10 cellular contexts compared by ENCODE assay signal in the genomic region with DNA sequence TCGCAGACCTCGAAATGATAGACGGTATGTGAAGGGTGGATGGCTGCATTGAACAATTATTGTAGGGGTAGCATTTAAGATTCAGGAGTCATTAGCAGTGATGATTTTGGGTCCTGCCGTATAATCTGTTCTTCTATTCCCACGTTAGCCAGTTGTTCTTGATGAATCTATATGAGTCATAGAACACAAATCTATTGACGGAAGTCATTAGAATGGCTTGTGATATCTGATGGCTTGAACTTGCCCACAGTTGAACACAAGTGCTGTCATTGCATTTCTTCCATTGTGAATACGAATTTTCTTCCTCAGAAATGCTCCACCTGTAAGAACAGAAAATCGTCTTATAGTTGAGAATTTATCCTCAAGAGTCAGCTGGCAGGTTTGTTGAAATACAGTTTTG. TPM values are rescaled to one million over a fixed set of nuclear protein-coding genes. Genes with fewer than 3 reads are reported as not detected.
A peak's percentile ranks its signal among the peaks of the same experiment; 100 is the strongest.
DNase-seq lines count a peak whose midpoint lies in the region; ATAC-seq, FAIRE-seq and TF ChIP-seq lines count a peak whose summit lies in the region.
"Had no signal": no experiment of that assay in that cellular context is flagged by ENCODE, and none has a peak within 500 bp of the region (broad histone marks: within the 10 kb centered on the region; RNA-seq: fewer than 3 reads in every experiment).

No MANE protein-coding gene starts in this region.

- intact Hi-C loops in heart left ventricle (cut with DNase I) (no loop called here), cardiac septum (cut with DNase I) (loop anchor here (5.0 to 10.0 kb wide), 2 partner anchors 42 to 64 kb away; no protein-coding TSS in a partner anchor), GM12878 (cut with micrococcal nuclease; ENCODE audit: unreplicated experiment) (no loop called here), lower lobe of right lung (cut with DNase I) (no loop called here)

- peaks cover 38% of the 10 kb centered on the region for H3K79me2 ChIP-seq in GM12878 (ENCODE audit: control insufficient read depth, insufficient read depth, low read length)

- CTCF ChIA-PET in GM12878 (lab: Yijun Ruan, JAX): no interaction called here

- H3K27ac Mint-ChIP-seq in type B pancreatic cell: peak overlapping the region; percentile 100

- SMC1A ChIA-PET in GM12878 (lab: Charles Lee; ENCODE audit: uncharacterized antibody, unreplicated experiment): interaction anchor here (1.7 kb wide), 1 partner anchor 32 kb away, joined by 3 read pairs; no protein-coding TSS in a partner anchor

- peaks cover 2 to 60% (median 60%) of the 10 kb centered on the region in 9 donors for H3K36me3 ChIP-seq in heart left ventricle
- H3K36me3 ChIP-seq in GM12878 (ENCODE audit: control insufficient read depth in 2 of 2, insufficient read depth in 2 of 2, low read length in 1 of 2): peaks cover 25 to 27% of the 10 kb centered on the region in 2 experiments
- H3K36me3 ChIP-seq in lower lobe of right lung: peaks cover 60% of the 10 kb centered on the region

- TF ChIP-seq CTCF in heart left ventricle (IDR thresholded peaks at IDR 0.05) (no peak), GM12878 (IDR thresholded peaks at IDR 0.05 in 2 of 3, conservative IDR thresholded peaks at IDR 0.05 in 1 of 3; ENCODE audit: control insufficient read depth in 2 of 3, extremely low read depth in 1 of 3, insufficient read depth in 1 of 3, low read depth in 3 of 3, low read length in 3 of 3) (no peak), lower lobe of right lung (IDR thresholded peaks at IDR 0.05) (no peak), type B pancreatic cell (conservative IDR thresholded peaks at IDR 0.05) (no peak)

- no peak for ATAC-seq in heart left ventricle
- no peak for ATAC-seq in GM12878
- no peak for ATAC-seq in lower lobe of right lung
- ATAC-seq in HG02938 (IDR thresholded peaks at IDR 0.05; ENCODE audit: unreplicated experiment): no peak

- peaks cover 3% of the 10 kb centered on the region for H3K27me3 Mint-ChIP-seq in type B pancreatic cell

- H3K4me1 ChIP-seq in heart left ventricle: peaks cover 0 to 54% (median 39%) of the 10 kb centered on the region in 12 donors
- H3K4me1 ChIP-seq in GM12878 (ENCODE audit: control insufficient read depth, insufficient read depth, low read length): peaks cover 5% of the 10 kb centered on the region; the same call in 1 of the 2 replicates
- peaks cover 61% of the 10 kb centered on the region for H3K4me1 ChIP-seq in lower lobe of right lung

- peaks cover 57% of the 10 kb centered on the region for H3K36me3 Mint-ChIP-seq in type B pancreatic cell

- TSS peak; percentile 48 for BruUV-seq in GM12878 (replicated peaks; lab: Mats Ljungman, UMichigan)

- H3K27me3 ChIP-seq in heart left ventricle (no peaks in the 10 kb centered on the region), GM12878 (replicated peaks in 1 of 2; ENCODE audit: control insufficient read depth in 2 of 2, insufficient read depth in 2 of 2, low read length in 1 of 2) (no peaks in the 10 kb centered on the region; a peak in 1 of 4 replicates), lower lobe of right lung (ENCODE audit: low read depth) (no peaks in the 10 kb centered on the region)

- RAD21 ChIA-PET in GM12878 (lab: Charles Lee; ENCODE audit: unreplicated experiment): no interaction called here

- no peak overlapping the region; the same call in 1 of the 2 replicates for H3K9ac ChIP-seq in GM12878 (ENCODE audit: control insufficient read depth, insufficient read depth, low read length)

- DNase-seq in heart left ventricle: no peak
- no peak for DNase-seq in cardiac septum (ENCODE audit: low spot score)
- no peak for DNase-seq in GM12878 (ENCODE audit: low read depth, low spot score)
- no peak for DNase-seq in lower lobe of right lung
- DNase-seq in type B pancreatic cell (ENCODE audit: extremely low spot score, unreplicated experiment): no peak
- DNase-seq in NAMALWA (ENCODE audit: low spot score): no peak
- DNase-seq in NCI-H524 (lab: John Stamatoyannopoulos, UW): no peak

- peak overlapping the region; percentile 93 for H3K4me2 ChIP-seq in GM12878 (ENCODE audit: control insufficient read depth, insufficient read depth)

- H3K27ac ChIP-seq in heart left ventricle (peak overlapping the region in 3 of 12 donors; percentile 99 to 100 (median 100)), GM12878 (ENCODE audit: control insufficient read depth, insufficient read depth) (no peak overlapping the region), lower lobe of right lung (no peak overlapping the region)

- H3K9me3 ChIP-seq in heart left ventricle (no peaks in the 10 kb centered on the region), GM12878 (replicated peaks; ENCODE audit: control insufficient read depth, insufficient read depth, low read length) (peaks cover 4% of the 10 kb centered on the region; the same call in 2 of the 3 replicates), lower lobe of right lung (no peaks in the 10 kb centered on the region)

- no peak for FAIRE-seq in GM12878 (lab: Jason Lieb, UNC)

- H3K4me3 Mint-ChIP-seq in type B pancreatic cell: peak overlapping the region; percentile 98

- TF ChIP-seq POLR2A in heart left ventricle (IDR thresholded peaks at IDR 0.05) (no peak), GM12878 (IDR thresholded peaks at IDR 0.05; ENCODE audit: low read depth, low read length) (no peak)

- TF ChIP-seq RAD21 in GM12878 (IDR thresholded peaks at IDR 0.05; ENCODE audit: insufficient read depth, low read depth, low read length): no peak

- POLR2A ChIA-PET in GM12878 (lab: Charles Lee): no interaction called here

- no peak overlapping the region for H2AFZ ChIP-seq in GM12878 (ENCODE audit: control insufficient read depth, low read depth, low read length)

- in situ Hi-C loops in GM12878 (cut with MboI): no loop called here

- H4K20me1 ChIP-seq in GM12878 (ENCODE audit: control insufficient read depth, insufficient read depth): no peaks in the 10 kb centered on the region; the same call in 1 of the 2 replicates

- peaks cover 24% of the 10 kb centered on the region for H3K4me1 Mint-ChIP-seq in type B pancreatic cell (ENCODE audit: unreplicated experiment)

- 71 to 76% (median 74%) methylated on average over 8 of the region's 8 CpGs for WGBS in heart left ventricle, 4 donors
- 88% methylated on average over 8 of the region's 8 CpGs for WGBS in GM12878 (ENCODE audit: insufficient coverage, insufficient replicate concordance, low lambda C conversion rate, missing lambda C conversion rate)

- no peaks in the 10 kb centered on the region for H3K9me3 Mint-ChIP-seq in type B pancreatic cell

- TF ChIP-seq EP300 in GM12878 (IDR thresholded peaks at IDR 0.05; ENCODE audit: borderline replicate concordance in 1 of 2, control insufficient read depth in 1 of 2, low read depth in 2 of 2, low read length in 2 of 2): no peak

- H3K4me3 ChIP-seq in heart left ventricle (peak overlapping the region in 10 of 12 donors; percentile 85 to 99 (median 96)), GM12878 (peak overlapping the region; percentile 88), lower lobe of right lung (peak overlapping the region; percentile 91)

TF ChIP-seq in GM12878, 131 proteins besides CTCF, POLR2A, EP300 and RAD21:
- no peak for TF ChIP-seq NBN (IDR thresholded peaks at IDR 0.05)
- no peak for TF ChIP-seq SP1 (IDR thresholded peaks at IDR 0.05; ENCODE audit: low read depth, low read length)
- no peak for TF ChIP-seq POLR2AphosphoS2 (IDR thresholded peaks at IDR 0.05; ENCODE audit: low read depth, low read length)
TF ChIP-seq in GM12878: peak in this region for 0.

RNA-seq across cellular contexts. Expression of a gene that starts 1.9 kb away (rescaled TPM):
- total RNA-seq in heart left ventricle: 100 to 1,000 TPM in 7 of 9 donors, 10 to 100 TPM in 2; 63.8 to 197 (median 176) TPM
- polyA plus RNA-seq in heart left ventricle: 100 to 1,000 TPM; 157 to 186 TPM
- 206 TPM for total RNA-seq in cardiac septum
- total RNA-seq in GM12878 (2013; cell fraction: nucleolus; rRNA removed): 912 and 920 TPM in 2 replicates
- 179 and 209 TPM in 2 replicates for total RNA-seq in GM12878 (2014; rRNA removed)
- total RNA-seq in GM12878 (2014; rRNA removed; fragmentation: Illumina TruSeq; extraction: Trizol): 249 and 265 TPM in 2 replicates
- total RNA-seq in GM12878 (2021): 278 and 291 TPM in 2 replicates
- 182 TPM for polyA plus RNA-seq in GM12878 (2011; ENCODE audit: low read depth)
- polyA plus RNA-seq in GM12878 (2011; rRNA removed): 369 and 477 TPM in 2 replicates
- 169 and 173 TPM in 2 replicates for polyA plus RNA-seq in GM12878 (2011; cell fraction: cytosol; rRNA removed)
- 1,417 and 1,542 TPM in 2 replicates for polyA plus RNA-seq in GM12878 (2011; cell fraction: nucleus; rRNA removed)
- 314 and 433 TPM in 2 replicates for polyA plus RNA-seq in GM12878 (2012)
- polyA plus RNA-seq in GM12878 (2014; fragmentation: Illumina TruSeq; extraction: Trizol): 370 and 405 TPM in 2 replicates
- polyA plus RNA-seq in GM12878 (2014; fragmentation: Nextera tagmentation; extraction: Ambion mirVana): 100 to 1,000 TPM; 136 to 225 TPM
- 451 and 453 TPM in 2 replicates for polyA plus RNA-seq in GM12878 (2014; rRNA removed)
- polyA plus RNA-seq in GM12878 (2016; fragmentation: Nextera tagmentation; extraction: Ambion mirVana): 100 to 1,000 TPM; 266 to 284 TPM
- polyA minus RNA-seq in GM12878 (2011; rRNA and poly(A)+ RNA removed): 137 and 170 TPM in 2 replicates
- 87.6 and 101 TPM in 2 replicates for polyA minus RNA-seq in GM12878 (2011; cell fraction: cytosol; rRNA and poly(A)+ RNA removed)
- polyA minus RNA-seq in GM12878 (2011; cell fraction: nucleus; rRNA and poly(A)+ RNA removed): 300 and 376 TPM in 2 replicates
- 298 TPM for total RNA-seq in lower lobe of right lung
- 388 and 417 TPM in 2 replicates for total RNA-seq in type B pancreatic cell (ENCODE audit: low replicate concordance)

RNA-seq across cellular contexts. Expression of a gene that starts 28.2 kb away (rescaled TPM):
- total RNA-seq in heart left ventricle (not detected), cardiac septum (not detected), GM12878 (2014; rRNA removed) (not detected in 2 replicates), GM12878 (2014; rRNA removed; fragmentation: Illumina TruSeq; extraction: Trizol) (not detected in 2 replicates), GM12878 (2021) (not detected in 2 replicates), lower lobe of right lung (not detected), type B pancreatic cell (ENCODE audit: low replicate concordance) (not detected in 2 replicates)
- polyA plus RNA-seq in heart left ventricle (not detected), GM12878 (2011; rRNA removed) (not detected in 2 replicates), GM12878 (2014; fragmentation: Illumina TruSeq; extraction: Trizol) (not detected in 2 replicates), GM12878 (2014; fragmentation: Nextera tagmentation; extraction: Ambion mirVana) (not detected), GM12878 (2014; rRNA removed) (not detected in 2 replicates), GM12878 (2016; fragmentation: Nextera tagmentation; extraction: Ambion mirVana) (under 1 TPM; 0.15 to 0.16 TPM)
- not detected in 2 replicates for total RNA-seq in GM12878 (2013; cell fraction: nucleolus; rRNA removed)
- not detected for polyA plus RNA-seq in GM12878 (2011; ENCODE audit: low read depth)
- polyA plus RNA-seq in GM12878 (2011; cell fraction: cytosol; rRNA removed): not detected in 2 replicates
- polyA plus RNA-seq in GM12878 (2011; cell fraction: nucleus; rRNA removed): not detected in 2 replicates
- polyA plus RNA-seq in GM12878 (2012): 0.07 and 0.09 TPM in 2 replicates
- not detected in 2 replicates for polyA minus RNA-seq in GM12878 (2011; rRNA and poly(A)+ RNA removed)
- not detected in 2 replicates for polyA minus RNA-seq in GM12878 (2011; cell fraction: cytosol; rRNA and poly(A)+ RNA removed)
- not detected in 2 replicates for polyA minus RNA-seq in GM12878 (2011; cell fraction: nucleus; rRNA and poly(A)+ RNA removed)
- total RNA-seq: Daoy; T-helper 1 cell treated with Interleukin-12 subunit alpha and Interleukin-12 subunit beta and Interleukin-4 antibody, amounts not matched to agents 30 ng/mL and 1 ng/mL, for 36 hours had no signal
